In the genomic region with DNA sequence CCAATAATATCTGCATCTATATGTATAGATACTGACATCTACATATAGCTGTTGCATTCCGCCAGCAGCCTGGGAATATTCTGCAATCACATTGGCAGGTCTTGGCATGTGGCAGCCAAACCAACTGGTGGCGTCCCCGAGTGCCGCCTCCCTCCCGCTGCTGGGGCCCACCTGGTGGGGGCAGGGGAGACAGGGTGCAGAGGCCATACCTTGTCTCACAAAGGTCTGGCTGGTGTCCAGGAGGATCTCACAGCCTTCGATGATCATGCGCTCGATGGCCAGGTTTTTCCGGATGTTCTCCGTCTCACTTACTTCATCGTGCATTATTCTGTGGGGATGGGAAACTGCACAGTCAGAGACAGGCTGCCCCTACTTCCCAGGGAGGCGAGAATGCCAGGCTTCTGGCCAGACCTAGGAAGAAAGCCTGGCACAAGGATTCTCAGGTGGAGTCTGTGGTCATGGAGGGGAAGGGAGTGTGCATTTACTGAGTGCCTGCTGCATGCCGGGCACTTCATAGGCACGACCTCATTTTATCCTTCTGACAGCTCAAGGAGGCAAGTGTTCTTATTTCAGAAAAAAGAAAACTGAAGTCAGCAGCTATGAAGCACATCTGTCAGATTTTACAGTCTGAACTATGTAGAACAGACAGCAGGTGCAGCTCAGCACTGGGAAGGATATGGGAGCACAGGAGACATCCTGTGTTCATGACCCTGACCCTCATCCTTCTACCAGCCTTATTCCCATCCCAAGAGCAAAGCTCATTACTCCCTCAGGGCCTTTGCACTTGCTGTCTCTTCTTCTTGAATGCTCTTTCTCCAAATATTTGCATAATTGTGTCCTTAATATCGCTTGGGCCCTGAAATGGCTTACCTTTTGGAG, we compare ENCODE assay signal across 14 cellular contexts.
DNase-seq lines count a peak whose midpoint lies in the region; ATAC-seq and TF ChIP-seq lines count a peak whose summit lies in the region.
"Had no signal": no experiment of that assay in that cellular context is flagged by ENCODE, and none has a peak within 500 bp of the region (broad histone marks: within the 10 kb centered on the region; RNA-seq: fewer than 3 reads in every experiment).

No MANE protein-coding gene starts in this region.

- no peak for ATAC-seq in left ventricle myocardium superior
- no peak for ATAC-seq in stimulated activated effector memory CD8-positive, alpha-beta T cell treated with anti-CD3 and anti-CD28 coated beads, Interleukin-12 subunit alpha, Interleukin-12 subunit beta, amount 100 ng/mL, for 72 hours

- DNase-seq in activated naive CD8-positive, alpha-beta T cell treated with anti-CD3 and anti-CD28 coated beads for 36 hours, result no peak
- DNase-seq in epithelial cell of esophagus (ENCODE audit: low read depth) (peak; percentile 19), neural progenitor cell (ENCODE audit: low spot score) (no peak), NCI-H345 treated with DMSO at 0.1 percent for 48 hours (lab: John Stamatoyannopoulos, UW; ENCODE audit: unreplicated experiment) (no peak), left ventricle myocardium superior (no peak)
- DNase-seq in stimulated activated effector memory CD8-positive, alpha-beta T cell treated with anti-CD3 and anti-CD28 coated beads, Interleukin-12 subunit alpha, Interleukin-12 subunit beta, amount 100 ng/mL, for 72 hours (ENCODE audit: low spot score in 2 of 2), result no peak
- DNase-seq: 8988T, DMS79 treated with DMSO at 0.1 percent for 48 hours, KG1, NCI-H2029, NCI-H2227 treated with DMSO at 0.1 percent for 48 hours had no signal

- H3K9me3 ChIP-seq in neural progenitor cell (ENCODE audit: low read depth), result no peaks in the 10 kb centered on the region

- TF ChIP-seq CTCF in epithelial cell of esophagus (IDR thresholded peaks at IDR 0.05; ENCODE audit: insufficient read depth, low read depth, low read length, missing control alignments) (no peak), neural progenitor cell (IDR thresholded peaks at IDR 0.05) (no peak)

- no peaks in the 10 kb centered on the region for H3K36me3 ChIP-seq in neural progenitor cell

- H3K9ac ChIP-seq in neural progenitor cell, result no peak overlapping the region

- H3K27me3 Mint-ChIP-seq in activated naive CD8-positive, alpha-beta T cell, result no peaks in the 10 kb centered on the region
- peaks cover 6% of the 10 kb centered on the region for H3K27me3 Mint-ChIP-seq in activated naive CD8-positive, alpha-beta T cell treated with anti-CD3 and anti-CD28 coated beads for 36 hours
- peaks cover 11% of the 10 kb centered on the region for H3K27me3 Mint-ChIP-seq in neural progenitor cell (ENCODE audit: insufficient read depth, low read depth)

- H3K4me1 Mint-ChIP-seq in activated naive CD8-positive, alpha-beta T cell (ENCODE audit: low read depth), result no peaks in the 10 kb centered on the region
- H3K4me1 Mint-ChIP-seq in activated naive CD8-positive, alpha-beta T cell treated with anti-CD3 and anti-CD28 coated beads for 36 hours, result no peaks in the 10 kb centered on the region
- peaks cover 2% of the 10 kb centered on the region for H3K4me1 Mint-ChIP-seq in neural progenitor cell
- H3K4me1 Mint-ChIP-seq in stimulated activated effector memory CD8-positive, alpha-beta T cell treated with anti-CD3 and anti-CD28 coated beads, Interleukin-12 subunit alpha, Interleukin-12 subunit beta, amount 100 ng/mL, for 72 hours, result no peaks in the 10 kb centered on the region

- H2AFZ ChIP-seq in neural progenitor cell (replicated peaks), result no peak overlapping the region
- H2AFZ ChIP-seq: GM23338 had no signal

- no peaks in the 10 kb centered on the region for H3K79me2 ChIP-seq in neural progenitor cell (ENCODE audit: low read depth)

- no peak overlapping the region for H3K4me3 Mint-ChIP-seq in activated naive CD8-positive, alpha-beta T cell
- H3K4me3 Mint-ChIP-seq in activated naive CD8-positive, alpha-beta T cell treated with anti-CD3 and anti-CD28 coated beads for 36 hours, result no peak overlapping the region
- no peak overlapping the region for H3K4me3 Mint-ChIP-seq in neural progenitor cell
- H3K4me3 Mint-ChIP-seq in stimulated activated effector memory CD8-positive, alpha-beta T cell treated with anti-CD3 and anti-CD28 coated beads, Interleukin-12 subunit alpha, Interleukin-12 subunit beta, amount 100 ng/mL, for 72 hours, result no peak overlapping the region
- H3K4me3 Mint-ChIP-seq: GM23338, H9 had no signal

- no peaks in the 10 kb centered on the region for H3K36me3 Mint-ChIP-seq in activated naive CD8-positive, alpha-beta T cell
- peaks cover 2% of the 10 kb centered on the region for H3K36me3 Mint-ChIP-seq in activated naive CD8-positive, alpha-beta T cell treated with anti-CD3 and anti-CD28 coated beads for 36 hours
- H3K36me3 Mint-ChIP-seq in neural progenitor cell, result no peaks in the 10 kb centered on the region
- no peaks in the 10 kb centered on the region for H3K36me3 Mint-ChIP-seq in stimulated activated effector memory CD8-positive, alpha-beta T cell treated with anti-CD3 and anti-CD28 coated beads, Interleukin-12 subunit alpha, Interleukin-12 subunit beta, amount 100 ng/mL, for 72 hours

- no peaks in the 10 kb centered on the region for H3K4me1 ChIP-seq in neural progenitor cell

- intact Hi-C loops in left ventricle myocardium superior (cut with micrococcal nuclease), result loop anchor here (2.0 kb wide), 1 partner anchor 157 kb away; no protein-coding TSS in a partner anchor

- H3F3A ChIP-seq in neural progenitor cell (ENCODE audit: low read depth), result no peaks in the 10 kb centered on the region

- H4K20me1 ChIP-seq in neural progenitor cell (ENCODE audit: low read depth), result no peaks in the 10 kb centered on the region

- H3K9me3 Mint-ChIP-seq in activated naive CD8-positive, alpha-beta T cell (ENCODE audit: low read depth), result peaks cover 4% of the 10 kb centered on the region
- H3K9me3 Mint-ChIP-seq in activated naive CD8-positive, alpha-beta T cell treated with anti-CD3 and anti-CD28 coated beads for 36 hours, result peaks cover 4% of the 10 kb centered on the region
- peaks cover 9% of the 10 kb centered on the region for H3K9me3 Mint-ChIP-seq in neural progenitor cell
- H3K9me3 Mint-ChIP-seq in stimulated activated effector memory CD8-positive, alpha-beta T cell treated with anti-CD3 and anti-CD28 coated beads, Interleukin-12 subunit alpha, Interleukin-12 subunit beta, amount 100 ng/mL, for 72 hours, result no peaks in the 10 kb centered on the region

- no peak overlapping the region for H3K27ac ChIP-seq in neural progenitor cell

- H3K27me3 ChIP-seq in neural progenitor cell, result no peaks in the 10 kb centered on the region

- H3K4me3 ChIP-seq in epithelial cell of esophagus (ENCODE audit: low read length), result no peak overlapping the region
- no peak overlapping the region for H3K4me3 ChIP-seq in neural progenitor cell
- H3K4me3 ChIP-seq: GM23338 had no signal

- no peak overlapping the region for H3K4me2 ChIP-seq in neural progenitor cell
- H3K4me2 ChIP-seq: GM23338 had no signal

- H3K27ac Mint-ChIP-seq in activated naive CD8-positive, alpha-beta T cell, result peak overlapping the region; percentile 38
- H3K27ac Mint-ChIP-seq in activated naive CD8-positive, alpha-beta T cell treated with anti-CD3 and anti-CD28 coated beads for 36 hours, result no peak overlapping the region
- H3K27ac Mint-ChIP-seq in neural progenitor cell, result peak overlapping the region; percentile 35
- H3K27ac Mint-ChIP-seq in stimulated activated effector memory CD8-positive, alpha-beta T cell treated with anti-CD3 and anti-CD28 coated beads, Interleukin-12 subunit alpha, Interleukin-12 subunit beta, amount 100 ng/mL, for 72 hours, result no peak overlapping the region
- H3K27ac Mint-ChIP-seq: GM23338, H9 had no signal

Comparison
In these comparisons a context has a peak if more than half of its experiments do, and no peak if none do; other contexts are left out.
1. H3K27ac Mint-ChIP-seq: peak in activated naive CD8-positive, alpha-beta T cell (single experiment) and neural progenitor cell (single experiment); none in activated naive CD8-positive, alpha-beta T cell treated with anti-CD3 and anti-CD28 coated beads for 36 hours (single experiment) and stimulated activated effector memory CD8-positive, alpha-beta T cell treated with anti-CD3 and anti-CD28 coated beads, Interleukin-12 subunit alpha, Interleukin-12 subunit beta, amount 100 ng/mL, for 72 hours (single experiment).